ENCODE assay signal across 8 cellular contexts in genomic region chr11:34997872-34998548, GRCh38.
DNase-seq lines count a peak whose midpoint lies in the region; ATAC-seq and TF ChIP-seq lines count a peak whose summit lies in the region.

No MANE protein-coding gene starts in this region.

- H3K4ac ChIP-seq in mesenchymal stem cell (ENCODE audit: low read depth in 1 of 2, low read length in 2 of 2): no peak overlapping the region

- H3K4me3 ChIP-seq in astrocyte of the spinal cord (ENCODE audit: low read depth, low read length): no peak overlapping the region
- H3K4me3 ChIP-seq in mesenchymal stem cell (ENCODE audit: insufficient read depth in 1 of 2, low read depth in 1 of 2, low read length in 2 of 2): peak overlapping the region in 1 of 2 experiments; percentile 42

- H2BK12ac ChIP-seq in mesenchymal stem cell (ENCODE audit: low read length in 2 of 2): no peak overlapping the region

- in situ Hi-C loops in astrocyte of the spinal cord (cut with HindIII; ENCODE audit: low sequenced_read_pairs): no loop called here

- H3K4me2 ChIP-seq in mesenchymal stem cell (ENCODE audit: low read length, poor library complexity, severe bottlenecking): no peak overlapping the region

- peaks cover 29% of the 10 kb centered on the region for H3K4me1 Mint-ChIP-seq in stimulated activated naive CD8-positive, alpha-beta T cell treated with anti-CD3 and anti-CD28 coated beads, Interleukin-15, amount 100 ng/mL, for 72 hours

- peaks cover 0 to 21% of the 10 kb centered on the region in 2 experiments for H3K36me3 ChIP-seq in mesenchymal stem cell (ENCODE audit: control insufficient read depth in 1 of 2, insufficient read depth in 2 of 2, low read depth in 1 of 2, low read length in 2 of 2)

- DNase-seq in COLO829 (ENCODE audit: low spot score) (peak; percentile 73), Kasumi-1 (lab: John Stamatoyannopoulos, UW) (peak; percentile 67 to 81), astrocyte of the spinal cord (ENCODE audit: low read depth, low spot score) (peak; percentile 73), mesenchymal stem cell (peak; percentile 52), NCI-H1048 (lab: John Stamatoyannopoulos, UW) (no peak)
- DNase-seq in activated CD4-positive, alpha-beta T cell treated with anti-CD3 and anti-CD28 coated beads for 1 hour: no peak
- no peak for DNase-seq in stimulated activated naive CD8-positive, alpha-beta T cell treated with anti-CD3 and anti-CD28 coated beads, Interleukin-15, amount 100 ng/mL, for 72 hours

- no peak overlapping the region for H2BK120ac ChIP-seq in mesenchymal stem cell (ENCODE audit: low read depth, low read length)

- no peak overlapping the region for H4K91ac ChIP-seq in mesenchymal stem cell (ENCODE audit: low read length)

- H3K9me3 Mint-ChIP-seq in stimulated activated naive CD8-positive, alpha-beta T cell treated with anti-CD3 and anti-CD28 coated beads, Interleukin-15, amount 100 ng/mL, for 72 hours: no peaks in the 10 kb centered on the region

- H2BK15ac ChIP-seq in mesenchymal stem cell (ENCODE audit: low read depth, poor library complexity, severe bottlenecking): no peak overlapping the region

- H3K27ac Mint-ChIP-seq in stimulated activated naive CD8-positive, alpha-beta T cell treated with anti-CD3 and anti-CD28 coated beads, Interleukin-15, amount 100 ng/mL, for 72 hours: no peak overlapping the region

- peak overlapping the region in 1 of 2 donors; percentile 5 for H3K4me3 Mint-ChIP-seq in stimulated activated naive CD8-positive, alpha-beta T cell treated with anti-CD3 and anti-CD28 coated beads, Interleukin-15, amount 100 ng/mL, for 72 hours

- no peak overlapping the region for H2AK5ac ChIP-seq in mesenchymal stem cell (ENCODE audit: low read length, severe bottlenecking)

- no peaks in the 10 kb centered on the region for H3K9me3 ChIP-seq in mesenchymal stem cell (ENCODE audit: control insufficient read depth, low read length)

- H3K14ac ChIP-seq in mesenchymal stem cell (ENCODE audit: low read length in 2 of 2): no peak overlapping the region

- no peak overlapping the region for H3K18ac ChIP-seq in mesenchymal stem cell (ENCODE audit: low read depth in 1 of 2, low read length in 2 of 2)

- 63% methylated on average over 3 of the region's 4 CpGs for WGBS in mesenchymal stem cell

- peak overlapping the region; percentile 78 for H3K9ac ChIP-seq in mesenchymal stem cell (ENCODE audit: low read length)

- H3K4me1 ChIP-seq in mesenchymal stem cell (ENCODE audit: control insufficient read depth, insufficient read depth, low read depth, low read length): no peaks in the 10 kb centered on the region

- no peaks in the 10 kb centered on the region for H3K27me3 Mint-ChIP-seq in stimulated activated naive CD8-positive, alpha-beta T cell treated with anti-CD3 and anti-CD28 coated beads, Interleukin-15, amount 100 ng/mL, for 72 hours

- H3K27ac ChIP-seq in mesenchymal stem cell (ENCODE audit: low read length, poor library complexity, severe bottlenecking): no peak overlapping the region

- no peak overlapping the region for H4K8ac ChIP-seq in mesenchymal stem cell (ENCODE audit: low read length)

- peaks cover 2% of the 10 kb centered on the region for H3K79me1 ChIP-seq in mesenchymal stem cell (replicated peaks; ENCODE audit: low read length, poor library complexity, severe bottlenecking)

- no peak for ATAC-seq in GM19463 (IDR thresholded peaks at IDR 0.05; ENCODE audit: unreplicated experiment)
- no peak for ATAC-seq in stimulated activated naive CD8-positive, alpha-beta T cell treated with anti-CD3 and anti-CD28 coated beads, Interleukin-15, amount 100 ng/mL, for 72 hours

- peak; percentile 45 for TF ChIP-seq CTCF in astrocyte of the spinal cord (IDR thresholded peaks at IDR 0.05; ENCODE audit: low read depth, low read length)

- no peak overlapping the region for H2BK5ac ChIP-seq in mesenchymal stem cell (ENCODE audit: low read depth, low read length, poor library complexity, severe bottlenecking)

- no peak overlapping the region for H3K23ac ChIP-seq in mesenchymal stem cell (ENCODE audit: low read length in 2 of 2)

- no peaks in the 10 kb centered on the region for H3K27me3 ChIP-seq in mesenchymal stem cell (ENCODE audit: control insufficient read depth in 1 of 2, insufficient read depth in 1 of 2, low read length in 2 of 2)

- no peak overlapping the region for H2AFZ ChIP-seq in mesenchymal stem cell (ENCODE audit: low read depth, low read length)

Comparison
In these comparisons a context has a peak if more than half of its experiments do, and no peak if none do; other contexts are left out.
1. DNase-seq: peak in COLO829 (single experiment), Kasumi-1 (2 of 2), astrocyte of the spinal cord (single experiment) and mesenchymal stem cell (single experiment); none in activated CD4-positive, alpha-beta T cell treated with anti-CD3 and anti-CD28 coated beads for 1 hour (single experiment), stimulated activated naive CD8-positive, alpha-beta T cell treated with anti-CD3 and anti-CD28 coated beads, Interleukin-15, amount 100 ng/mL, for 72 hours (0 of 2) and NCI-H1048 (single experiment).